Comparison of ENCODE assay signal across 8 cellular contexts in genomic region chr1:1399187-1399869, GRCh38. TPM values are rescaled to one million over a fixed set of nuclear protein-coding genes. Genes with fewer than 3 reads are reported as not detected.
A peak's percentile ranks its signal among the peaks of the same experiment; 100 is the strongest.
DNase-seq lines count a peak whose midpoint lies in the region; ATAC-seq and TF ChIP-seq lines count a peak whose summit lies in the region.

Gene CCNL2, minus strand, starts transcription at chr1:1399335. Its CDS starts 29 bp downstream, at chr1:1399306.

- WGBS in spleen, 5 donors: 0 to 1% (median 0%) methylated on average over 47 to 86 of the region's 86 CpGs

- H3K27ac Mint-ChIP-seq in WTC11: peak within 1 kb of the TSS; percentile 93
- H3K27ac Mint-ChIP-seq in immature natural killer cell: peak within 1 kb of the TSS; percentile 84 to 95 (median 90)

- H3K4me3 ChIP-seq in cardiac fibroblast (replicated peaks in 1 of 2; ENCODE audit: low read depth in 2 of 2, low read length in 2 of 2) (peak within 1 kb of the TSS; percentile 98 to 99), spleen (peak within 1 kb of the TSS; percentile 92 to 100 (median 98))

- H3K36me3 ChIP-seq in spleen: peaks cover 0 to 80% (median 74%) of the 10 kb centered on the region in 6 donors

- ATAC-seq in GM18909 (IDR thresholded peaks at IDR 0.05; ENCODE audit: poor library complexity, unreplicated experiment) (peak; percentile 95), HG03175 (IDR thresholded peaks at IDR 0.05; ENCODE audit: unreplicated experiment) (peak; percentile 94), WTC11 (peak; percentile 94)

- intact Hi-C loops in spleen (cut with DNase I; ENCODE audit: low total_unique reads): no loop called here

- TF ChIP-seq CTCF in WTC11 (IDR thresholded peaks at IDR 0.05) (no peak), cardiac fibroblast (IDR thresholded peaks at IDR 0.05; ENCODE audit: low read depth, low read length) (peak; percentile 64), spleen (IDR thresholded peaks at IDR 0.05 in 8 of 11, conservative IDR thresholded peaks at IDR 0.05 in 3 of 11) (peak; percentile 71 to 94 (median 83))

- H3K9me3 ChIP-seq in spleen: no peaks in the 10 kb centered on the region

- CTCF ChIA-PET in WTC11 (lab: Charles Lee): interaction anchor here (0.5 to 2.5 kb wide), 19 partner anchors 8 to 397 kb away, joined by 3 to 14 read pairs (median 4); partner anchors contain the start of genes AURKAIP1 and MRPL20

- H3K27me3 Mint-ChIP-seq in WTC11 (ENCODE audit: low read depth): no peaks in the 10 kb centered on the region
- peaks cover 6 to 18% (median 13%) of the 10 kb centered on the region in 3 donors for H3K27me3 Mint-ChIP-seq in immature natural killer cell (ENCODE audit: low read depth in 3 of 3)

- H3K4me1 Mint-ChIP-seq in WTC11 (peaks cover 31% of the 10 kb centered on the region), immature natural killer cell (peaks cover 46 to 52% of the 10 kb centered on the region in 2 donors)

- peak; percentile 99 for DNase-seq in AG08396 (ENCODE audit: low spot score)
- peak; percentile 96 for DNase-seq in NCI-H2227 treated with DMSO at 0.1 percent for 48 hours (lab: John Stamatoyannopoulos, UW)
- DNase-seq in WTC11 (ENCODE audit: low spot score): peak; percentile 99
- DNase-seq in cardiac fibroblast (ENCODE audit: low read depth in 2 of 2): peak; percentile 99
- DNase-seq in immature natural killer cell: peak; percentile 98 to 99 (median 99)
- peak; percentile 100 for DNase-seq in spleen

- peaks cover 61% of the 10 kb centered on the region for H3K36me3 Mint-ChIP-seq in WTC11
- H3K36me3 Mint-ChIP-seq in immature natural killer cell: peaks cover 12 to 31% (median 17%) of the 10 kb centered on the region in 3 donors

- peak in 2 of 3 donors; percentile 18 to 90 for TF ChIP-seq POLR2A in spleen (IDR thresholded peaks at IDR 0.05)

- H3K9me3 Mint-ChIP-seq in WTC11 (no peaks in the 10 kb centered on the region), immature natural killer cell (no peaks in the 10 kb centered on the region)

- peak within 1 kb of the TSS; percentile 77 to 94 (median 89) for H3K27ac ChIP-seq in spleen

- no peaks in the 10 kb centered on the region for H3K27me3 ChIP-seq in spleen (replicated peaks in 1 of 7)

- peaks cover 18 to 85% (median 65%) of the 10 kb centered on the region in 6 donors for H3K4me1 ChIP-seq in spleen

- H3K4me3 Mint-ChIP-seq in WTC11: peak within 1 kb of the TSS; percentile 85
- peak within 1 kb of the TSS; percentile 88 to 92 (median 91) for H3K4me3 Mint-ChIP-seq in immature natural killer cell

- POLR2A ChIA-PET in WTC11 (lab: Charles Lee): interaction anchor here (0.7 to 2.3 kb wide), 10 partner anchors 9 to 527 kb away, joined by 3 to 12 read pairs (median 4); partner anchors contain the start of gene AURKAIP1

TF ChIP-seq in WTC11, 78 proteins besides CTCF, POLR2A, EP300 and RAD21 (continues in another document):
- TF ChIP-seq SMAD3 (CRISPR knock-in tag; IDR thresholded peaks at IDR 0.05; ENCODE audit: borderline replicate concordance) (peak; percentile 40; the same call in 1 of the 2 replicates), ETV6 (CRISPR knock-in tag; IDR thresholded peaks at IDR 0.05) (peak; percentile 20; the same call in 1 of the 2 replicates), GTF2I (CRISPR knock-in tag; conservative IDR thresholded peaks at IDR 0.05) (no peak), RORB (CRISPR knock-in tag; IDR thresholded peaks at IDR 0.05) (no peak), ARID4B (CRISPR knock-in tag; IDR thresholded peaks at IDR 0.05; ENCODE audit: borderline replicate concordance) (peak; percentile 61; the same call in 1 of the 2 replicates), ATF6 (CRISPR knock-in tag; IDR thresholded peaks at IDR 0.05) (no peak), JUN (CRISPR knock-in tag; IDR thresholded peaks at IDR 0.05) (peak; percentile 55), AFF4 (CRISPR knock-in tag; IDR thresholded peaks at IDR 0.05; ENCODE audit: borderline replicate concordance) (peak; percentile 72; the same call in 1 of the 2 replicates), ZNF121 (CRISPR knock-in tag; IDR thresholded peaks at IDR 0.05) (no peak), FOXK1 (CRISPR knock-in tag; IDR thresholded peaks at IDR 0.05) (peak; percentile 84), SOX15 (CRISPR knock-in tag; IDR thresholded peaks at IDR 0.05) (no peak), CREM (CRISPR knock-in tag; IDR thresholded peaks at IDR 0.05) (peak; percentile 94), ZNF219 (CRISPR knock-in tag; IDR thresholded peaks at IDR 0.05; ENCODE audit: borderline replicate concordance) (0 out of 2 replicates have a peak, but pooled peaks have one; percentile 35)

RNA-seq across cellular contexts. Expression of gene CCNL2, which starts in this region (rescaled TPM):
- 117 to 142 TPM (median 117 TPM) in 3 replicates for total RNA-seq in WTC11 (2021)
- polyA plus RNA-seq in immature natural killer cell: 10 to 100 TPM; 16.7 to 34.6 (median 22.0) TPM
- total RNA-seq in spleen: 100 to 1,000 TPM; 167 to 299 (median 208) TPM
- polyA plus RNA-seq in spleen: 100 to 1,000 TPM; 111 to 230 (median 199) TPM

Comparison
In these comparisons a context has a peak if more than half of its experiments do, and no peak if none do; other contexts are left out.
1. Peak in every context shown above with its lines: DNase-seq, ATAC-seq, H3K4me3 ChIP-seq and H3K27ac ChIP-seq.